1 cellular context compared by ENCODE assay signal in genomic region chr16:8853611-8854010, GRCh38.
TF ChIP-seq lines count a peak whose summit lies in the region.

No MANE protein-coding gene starts in this region.

TF ChIP-seq in H1, 55 proteins besides CTCF, POLR2A, EP300 and RAD21:
- TF ChIP-seq HDAC6 (IDR thresholded peaks at IDR 0.05; ENCODE audit: low read depth, low read length) (no peak), NRF1 (IDR thresholded peaks at IDR 0.05; ENCODE audit: low read depth, low read length) (no peak), PHF8 (conservative IDR thresholded peaks at IDR 0.05; ENCODE audit: low read depth, low read length) (no peak), KDM1A (IDR thresholded peaks at IDR 0.05; ENCODE audit: borderline replicate concordance, low read length) (no peak)
